27 cellular contexts compared by ENCODE assay signal in genomic region chr6:166221040-166221439, GRCh38. TPM values are rescaled to one million over a fixed set of nuclear protein-coding genes. Genes with fewer than 3 reads are reported as not detected.
A peak's percentile ranks its signal among the peaks of the same experiment; 100 is the strongest.
DNase-seq lines count a peak whose midpoint lies in the region; ATAC-seq and TF ChIP-seq lines count a peak whose summit lies in the region.
"Had no signal": no experiment of that assay in that cellular context is flagged by ENCODE, and none has a peak within 500 bp of the region (broad histone marks: within the 10 kb centered on the region; RNA-seq: fewer than 3 reads in every experiment).

No MANE protein-coding gene starts in this region.

- no peaks in the 10 kb centered on the region for H3K4me1 Mint-ChIP-seq in activated naive CD4-positive, alpha-beta T cell treated with anti-CD3 and anti-CD28 coated beads for 36 hours (ENCODE audit: low read depth)
- H3K4me1 Mint-ChIP-seq in activated CD8-positive, alpha-beta T cell treated with anti-CD3 and anti-CD28 coated beads for 36 hours (ENCODE audit: low read depth), result peaks cover 17% of the 10 kb centered on the region
- no peaks in the 10 kb centered on the region for H3K4me1 Mint-ChIP-seq in stimulated activated memory B cell treated with anti-CD40 and anti-IgM and Interleukin-4, amounts not matched to agents 10 μg/mL and 1 μg/mL and 100 μg/mL, for 72 hours
- H3K4me1 Mint-ChIP-seq: activated T-helper 17 cell treated with anti-CD3 and anti-CD28 coated beads, Interleukin-2, amount 50 U/mL, for 72 hours had no signal

- no peak overlapping the region for H3K4me3 ChIP-seq in NB4 (ENCODE audit: low read depth, low read length)
- H3K4me3 ChIP-seq: colonic mucosa, smooth muscle cell, stomach, upper lobe of left lung had no signal

- POLR2A ChIA-PET in activated CD8-positive, alpha-beta T cell treated with anti-CD3 and anti-CD28 coated beads for 36 hours (lab: Charles Lee), result no interaction called here

- TF ChIP-seq CTCF in NB4 (IDR thresholded peaks at IDR 0.05; ENCODE audit: low read depth, low read length), result no peak
- TF ChIP-seq CTCF in activated CD8-positive, alpha-beta T cell treated with anti-CD3 and anti-CD28 coated beads for 36 hours (IDR thresholded peaks at IDR 0.05), result no peak

- H3K27me3 Mint-ChIP-seq in activated naive CD4-positive, alpha-beta T cell treated with anti-CD3 and anti-CD28 coated beads for 36 hours (ENCODE audit: low read depth), result peaks cover 14% of the 10 kb centered on the region
- H3K27me3 Mint-ChIP-seq in activated CD8-positive, alpha-beta T cell treated with anti-CD3 and anti-CD28 coated beads for 36 hours, result peaks cover 17% of the 10 kb centered on the region
- peaks cover 49% of the 10 kb centered on the region for H3K27me3 Mint-ChIP-seq in stimulated activated memory B cell treated with anti-CD40 and anti-IgM and Interleukin-4, amounts not matched to agents 10 μg/mL and 1 μg/mL and 100 μg/mL, for 72 hours

- no peak for ATAC-seq in activated naive CD4-positive, alpha-beta T cell treated with anti-CD3 and anti-CD28 coated beads, Interleukin-2, amount 50 U/mL, for 72 hours
- ATAC-seq in activated CD8-positive, alpha-beta T cell treated with anti-CD3 and anti-CD28 coated beads for 36 hours, result peak; percentile 84
- ATAC-seq in stimulated activated memory B cell treated with anti-CD40 and anti-IgM and Interleukin-4, amounts not matched to agents 10 μg/mL and 1 μg/mL and 100 μg/mL, for 72 hours, result peak; percentile 55
- no peak for ATAC-seq in HG02970 (IDR thresholded peaks at IDR 0.05; ENCODE audit: low FRiP score, unreplicated experiment)
- ATAC-seq: activated T-helper 17 cell treated with anti-CD3 and anti-CD28 coated beads, Interleukin-2, amount 50 U/mL, for 72 hours; SK-N-SH treated with all-trans-retinoic acid at 6 μM for 48 hours had no signal

- peak; percentile 18 for DNase-seq in activated naive CD4-positive, alpha-beta T cell treated with anti-CD3 and anti-CD28 coated beads for 36 hours
- no peak for DNase-seq in activated naive CD4-positive, alpha-beta T cell treated with anti-CD3 and anti-CD28 coated beads, Interleukin-2, amount 50 U/mL, for 72 hours (ENCODE audit: low spot score in 2 of 2)
- DNase-seq in NB4 (ENCODE audit: low read depth), result peak; percentile 89
- peak; percentile 68 for DNase-seq in activated CD8-positive, alpha-beta T cell treated with anti-CD3 and anti-CD28 coated beads for 36 hours
- no peak for DNase-seq in DMS 273 treated with DMSO at 0.1 percent for 48 hours (lab: John Stamatoyannopoulos, UW)
- DNase-seq in NCI-H446 (lab: John Stamatoyannopoulos, UW), result no peak
- DNase-seq: colonic mucosa, EL, foreskin fibroblast, hypothalamus, kidney glomerular epithelial cell, mesenchymal stem cell, NCI-H1105 treated with DMSO at 0.1 percent for 48 hours, NCI-H2171, NCI-H774, stomach, upper lobe of left lung had no signal

- no peaks in the 10 kb centered on the region for H3K9me3 Mint-ChIP-seq in activated naive CD4-positive, alpha-beta T cell treated with anti-CD3 and anti-CD28 coated beads for 36 hours
- H3K9me3 Mint-ChIP-seq in activated naive CD4-positive, alpha-beta T cell treated with anti-CD3 and anti-CD28 coated beads, Interleukin-2, amount 50 U/mL, for 72 hours, result no peaks in the 10 kb centered on the region
- no peaks in the 10 kb centered on the region for H3K9me3 Mint-ChIP-seq in activated CD8-positive, alpha-beta T cell treated with anti-CD3 and anti-CD28 coated beads for 36 hours
- no peaks in the 10 kb centered on the region for H3K9me3 Mint-ChIP-seq in stimulated activated memory B cell treated with anti-CD40 and anti-IgM and Interleukin-4, amounts not matched to agents 10 μg/mL and 1 μg/mL and 100 μg/mL, for 72 hours
- H3K9me3 Mint-ChIP-seq: activated T-helper 17 cell treated with anti-CD3 and anti-CD28 coated beads, Interleukin-2, amount 50 U/mL, for 72 hours; nephron had no signal

- no peak overlapping the region for H3K27ac Mint-ChIP-seq in activated naive CD4-positive, alpha-beta T cell treated with anti-CD3 and anti-CD28 coated beads for 36 hours
- no peak overlapping the region for H3K27ac Mint-ChIP-seq in activated naive CD4-positive, alpha-beta T cell treated with anti-CD3 and anti-CD28 coated beads, Interleukin-2, amount 50 U/mL, for 72 hours
- H3K27ac Mint-ChIP-seq in activated CD8-positive, alpha-beta T cell treated with anti-CD3 and anti-CD28 coated beads for 36 hours, result no peak overlapping the region
- H3K27ac Mint-ChIP-seq in stimulated activated memory B cell treated with anti-CD40 and anti-IgM and Interleukin-4, amounts not matched to agents 10 μg/mL and 1 μg/mL and 100 μg/mL, for 72 hours, result no peak overlapping the region
- H3K27ac Mint-ChIP-seq: activated T-helper 17 cell treated with anti-CD3 and anti-CD28 coated beads, Interleukin-2, amount 50 U/mL, for 72 hours; nephron; progenitor cell of endocrine pancreas had no signal

- intact Hi-C loops in activated naive CD4-positive, alpha-beta T cell treated with anti-CD3 and anti-CD28 coated beads for 36 hours (cut with micrococcal nuclease), result no loop called here
- intact Hi-C loops in activated CD8-positive, alpha-beta T cell treated with anti-CD3 and anti-CD28 coated beads for 36 hours (cut with micrococcal nuclease), result no loop called here

- CTCF ChIA-PET in activated naive CD4-positive, alpha-beta T cell treated with anti-CD3 and anti-CD28 coated beads for 36 hours (lab: Charles Lee), result interaction anchor here (0.6 kb wide), 1 partner anchor 24 kb away, joined by 3 read pairs; no protein-coding TSS in a partner anchor
- CTCF ChIA-PET in activated CD8-positive, alpha-beta T cell treated with anti-CD3 and anti-CD28 coated beads for 36 hours (lab: Charles Lee), result interaction anchor here (1.0 to 1.9 kb wide), 4 partner anchors 14 to 57 kb away, joined by 3 to 5 read pairs (median 4); no protein-coding TSS in a partner anchor

- H3K36me3 Mint-ChIP-seq in activated naive CD4-positive, alpha-beta T cell treated with anti-CD3 and anti-CD28 coated beads for 36 hours (ENCODE audit: low read depth), result no peaks in the 10 kb centered on the region
- H3K36me3 Mint-ChIP-seq in activated naive CD4-positive, alpha-beta T cell treated with anti-CD3 and anti-CD28 coated beads, Interleukin-2, amount 50 U/mL, for 72 hours, result no peaks in the 10 kb centered on the region
- no peaks in the 10 kb centered on the region for H3K36me3 Mint-ChIP-seq in activated CD8-positive, alpha-beta T cell treated with anti-CD3 and anti-CD28 coated beads for 36 hours (ENCODE audit: low read depth)
- no peaks in the 10 kb centered on the region for H3K36me3 Mint-ChIP-seq in stimulated activated memory B cell treated with anti-CD40 and anti-IgM and Interleukin-4, amounts not matched to agents 10 μg/mL and 1 μg/mL and 100 μg/mL, for 72 hours
- H3K36me3 Mint-ChIP-seq: CD8-positive, alpha-beta memory T cell had no signal

- H3K4me3 Mint-ChIP-seq in activated naive CD4-positive, alpha-beta T cell treated with anti-CD3 and anti-CD28 coated beads for 36 hours, result no peak overlapping the region
- H3K4me3 Mint-ChIP-seq in activated CD8-positive, alpha-beta T cell treated with anti-CD3 and anti-CD28 coated beads for 36 hours, result no peak overlapping the region
- no peak overlapping the region for H3K4me3 Mint-ChIP-seq in stimulated activated memory B cell treated with anti-CD40 and anti-IgM and Interleukin-4, amounts not matched to agents 10 μg/mL and 1 μg/mL and 100 μg/mL, for 72 hours
- H3K4me3 Mint-ChIP-seq: activated T-helper 17 cell treated with anti-CD3 and anti-CD28 coated beads, Interleukin-2, amount 50 U/mL, for 72 hours; nephron had no signal

- TF ChIP-seq POLR2A in NB4 (IDR thresholded peaks at IDR 0.05; ENCODE audit: extremely low read depth, insufficient read length), result no peak

RNA-seq across cellular contexts. Expression of gene TBXT, which starts 53.4 kb away (rescaled TPM):
- not detected for total RNA-seq in activated naive CD4-positive, alpha-beta T cell treated with anti-CD3 and anti-CD28 coated beads for 36 hours
- not detected for total RNA-seq in activated naive CD4-positive, alpha-beta T cell treated with anti-CD3 and anti-CD28 coated beads, Interleukin-2, amount 50 U/mL, for 72 hours
- total RNA-seq in activated CD8-positive, alpha-beta T cell treated with anti-CD3 and anti-CD28 coated beads for 36 hours, result not detected
- total RNA-seq: A673; activated T-helper 17 cell treated with anti-CD3 and anti-CD28 coated beads, Interleukin-2, amount 50 U/mL, for 72 hours; CD8-positive, alpha-beta memory T cell; colonic mucosa; endothelial cell of umbilical vein; progenitor cell of endocrine pancreas; smooth muscle cell; stomach had no signal

Comparison
In these comparisons a context has a peak if more than half of its experiments do, and no peak if none do; other contexts are left out.
1. DNase-seq: peak in activated naive CD4-positive, alpha-beta T cell treated with anti-CD3 and anti-CD28 coated beads for 36 hours (single experiment), NB4 (single experiment) and activated CD8-positive, alpha-beta T cell treated with anti-CD3 and anti-CD28 coated beads for 36 hours (single experiment); none in activated naive CD4-positive, alpha-beta T cell treated with anti-CD3 and anti-CD28 coated beads, Interleukin-2, amount 50 U/mL, for 72 hours (0 of 2), DMS 273 treated with DMSO at 0.1 percent for 48 hours (single experiment) and NCI-H446 (0 of 2).
2. ATAC-seq: peak in activated CD8-positive, alpha-beta T cell treated with anti-CD3 and anti-CD28 coated beads for 36 hours (single experiment) and stimulated activated memory B cell treated with anti-CD40 and anti-IgM and Interleukin-4, amounts not matched to agents 10 μg/mL and 1 μg/mL and 100 μg/mL, for 72 hours (single experiment); none in activated naive CD4-positive, alpha-beta T cell treated with anti-CD3 and anti-CD28 coated beads, Interleukin-2, amount 50 U/mL, for 72 hours (0 of 2) and HG02970 (single experiment).